Comparison of ENCODE assay signal across 8 cellular contexts in the genomic region with DNA sequence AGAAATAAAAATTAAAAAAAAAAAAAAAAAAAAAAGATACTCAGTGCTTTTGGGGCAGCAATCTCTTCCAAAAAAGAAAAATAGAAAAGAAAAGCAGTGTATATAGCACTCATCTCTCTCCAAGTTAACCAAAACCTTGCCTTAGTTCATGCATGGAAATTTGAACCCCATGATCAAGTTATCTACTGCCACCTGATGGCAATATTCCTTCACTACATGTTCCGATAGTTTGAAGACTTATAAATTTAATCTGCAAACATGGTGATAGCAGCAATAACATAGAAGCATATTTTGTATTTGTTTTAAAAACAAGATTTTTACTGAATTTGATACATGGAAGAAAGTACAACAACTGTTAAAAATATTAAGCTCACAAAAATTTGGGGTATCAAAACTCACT. TPM values are rescaled to one million over a fixed set of nuclear protein-coding genes. Genes with fewer than 3 reads are reported as not detected.
DNase-seq lines count a peak whose midpoint lies in the region; ATAC-seq, FAIRE-seq and TF ChIP-seq lines count a peak whose summit lies in the region.

No MANE protein-coding gene starts in this region.

- in situ Hi-C loops in SK-MEL-5 (cut with HindIII; ENCODE audit: low pct_unique_long_range_greater_than_20kb, low sequenced_read_pairs) = no loop called here

- ATAC-seq in GM18505 (IDR thresholded peaks at IDR 0.05; ENCODE audit: unreplicated experiment) = no peak
- ATAC-seq in GM21447 (IDR thresholded peaks at IDR 0.05; ENCODE audit: unreplicated experiment) = no peak

- FAIRE-seq in D721Med (lab: Jason Lieb, UNC) = peak; percentile 91

- peak; percentile 65 for TF ChIP-seq CTCF in D721Med (IDR thresholded peaks at IDR 0.05; ENCODE audit: insufficient read depth, missing control alignments)
- peak; percentile 56 for TF ChIP-seq CTCF in foreskin fibroblast (IDR thresholded peaks at IDR 0.05; ENCODE audit: low read depth, low read length)
- TF ChIP-seq CTCF in spleen (IDR thresholded peaks at IDR 0.05 in 8 of 11, conservative IDR thresholded peaks at IDR 0.05 in 3 of 11) = peak in 10 of 11 experiments; percentile 16 to 62 (median 50)

- peaks cover 0 to 98% (median 31%) of the 10 kb centered on the region in 6 donors for H3K36me3 ChIP-seq in spleen

- H3K27ac ChIP-seq in spleen = no peak overlapping the region

- WGBS in spleen, 5 donors = 46 to 61% (median 54%) methylated on average over 1 of the region's 1 CpG

- H3K4me1 ChIP-seq in spleen = peaks cover 0 to 5% (median 0%) of the 10 kb centered on the region in 6 donors

- no peaks in the 10 kb centered on the region for H3K9me3 ChIP-seq in spleen

- no peak overlapping the region for H3K4me3 ChIP-seq in foreskin fibroblast (ENCODE audit: low read depth in 1 of 2, low read length in 2 of 2)
- H3K4me3 ChIP-seq in spleen = no peak overlapping the region

- intact Hi-C loops in spleen (cut with DNase I; ENCODE audit: low total_unique reads) = no loop called here

- no peak for TF ChIP-seq POLR2A in spleen (IDR thresholded peaks at IDR 0.05)
- TF ChIP-seq POLR2A in GM18505 (IDR thresholded peaks at IDR 0.05; ENCODE audit: borderline replicate concordance, extremely low read depth, insufficient read depth, insufficient read length) = no peak

- DNase-seq in D721Med (ENCODE audit: insufficient read length, low spot score) (no peak), KG1 (lab: John Stamatoyannopoulos, UW) (peak; percentile 25), SK-MEL-5 (ENCODE audit: low read depth, low spot score) (peak; percentile 57), foreskin fibroblast (peak; percentile 28 to 71), spleen (no peak)
- no peak for DNase-seq in activated CD4-positive, alpha-beta T cell treated with anti-CD3 and anti-CD28 coated beads, Interleukin-2, amount 50 U/mL, for 1 hour

- H3K27me3 ChIP-seq in spleen (replicated peaks in 1 of 7) = no peaks in the 10 kb centered on the region

RNA-seq across cellular contexts. Expression of a gene that starts 48.6 kb away (rescaled TPM):
- 0.11 TPM in 1 of 2 replicates, not detected in the other for total RNA-seq in SK-MEL-5 (2014; rRNA removed; shearing (Covaris generic))
- 0.01 and 0.10 TPM in 2 replicates for polyA plus RNA-seq in SK-MEL-5 (2015; cell fraction: cytosol; rRNA removed)
- polyA plus RNA-seq in SK-MEL-5 (2015; cell fraction: nucleus; rRNA removed) = 0.03 and 0.12 TPM in 2 replicates
- under 1 TPM; 0.19 to 0.82 (median 0.64) TPM for total RNA-seq in spleen
- polyA plus RNA-seq in spleen = under 1 TPM; 0.11 to 0.52 (median 0.29) TPM

RNA-seq across cellular contexts. Expression of a gene that starts 58.0 kb away (rescaled TPM):
- 8.9 and 9.6 TPM in 2 replicates for total RNA-seq in SK-MEL-5 (2014; rRNA removed; shearing (Covaris generic))
- 8.5 and 9.7 TPM in 2 replicates for polyA plus RNA-seq in SK-MEL-5 (2015; cell fraction: cytosol; rRNA removed)
- polyA plus RNA-seq in SK-MEL-5 (2015; cell fraction: nucleus; rRNA removed) = 15.2 and 20.4 TPM in 2 replicates
- total RNA-seq in spleen = 10 to 100 TPM; 17.5 to 35.3 (median 27.5) TPM
- polyA plus RNA-seq in spleen = 1 to 10 TPM; 3.1 to 7.4 (median 5.1) TPM

Comparison
In these comparisons a context has a peak if more than half of its experiments do, and no peak if none do; other contexts are left out.
1. DNase-seq: peak in KG1 (single experiment), SK-MEL-5 (single experiment) and foreskin fibroblast (2 of 2); none in D721Med (single experiment), spleen (single experiment) and activated CD4-positive, alpha-beta T cell treated with anti-CD3 and anti-CD28 coated beads, Interleukin-2, amount 50 U/mL, for 1 hour (single experiment).
2. Peak in every context shown above with its lines, with median percentiles within 50 percentile points of each other: CTCF ChIP-seq.